In the genomic region with DNA sequence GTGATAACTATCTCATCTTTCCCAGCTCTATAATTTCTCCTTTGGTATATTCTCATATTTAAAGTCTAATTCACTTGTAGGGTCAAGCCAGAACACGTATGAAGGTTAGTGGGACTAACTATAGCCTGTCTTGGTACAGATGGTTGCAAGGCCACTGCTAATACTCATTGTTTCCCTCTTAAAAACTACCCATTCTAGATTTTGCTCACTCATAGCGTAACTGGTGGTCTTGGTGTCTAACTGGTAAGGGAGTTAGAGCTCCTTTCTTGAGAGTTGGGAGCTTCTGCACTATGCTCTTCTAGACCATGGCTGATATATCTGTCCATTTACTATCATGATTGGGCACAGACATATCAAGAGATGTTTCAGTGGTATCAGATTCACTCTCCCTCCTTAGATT, we compare ENCODE assay signal across 26 cellular contexts. TPM values are rescaled to one million over a fixed set of nuclear protein-coding genes. Genes with fewer than 3 reads are reported as not detected.
"Had no signal": no experiment of that assay in that cellular context is flagged by ENCODE, and none has a peak within 500 bp of the region (broad histone marks: within the 10 kb centered on the region; RNA-seq: fewer than 3 reads in every experiment).

No MANE protein-coding gene starts in this region.

- H3K27ac Mint-ChIP-seq: natural killer cell; nephron; neural progenitor cell; progenitor cell of endocrine pancreas; stimulated activated effector memory CD8-positive, alpha-beta T cell treated with anti-CD3 and anti-CD28 coated beads, Interleukin-12 subunit alpha, Interleukin-12 subunit beta, amount 100 ng/mL, for 72 hours; stimulated activated naive B cell treated with anti-CD40 and anti-IgM and Interleukin-4, amounts not matched to agents 10 μg/mL and 1 μg/mL and 100 μg/mL, for 72 hours had no signal

- H3K27me3 Mint-ChIP-seq: progenitor cell of endocrine pancreas had no signal

- H3K4me3 Mint-ChIP-seq: natural killer cell; nephron; neural progenitor cell; stimulated activated effector memory CD8-positive, alpha-beta T cell treated with anti-CD3 and anti-CD28 coated beads, Interleukin-12 subunit alpha, Interleukin-12 subunit beta, amount 100 ng/mL, for 72 hours; stimulated activated naive B cell treated with anti-CD40 and anti-IgM and Interleukin-4, amounts not matched to agents 10 μg/mL and 1 μg/mL and 100 μg/mL, for 72 hours had no signal

- H3K4me1 Mint-ChIP-seq: neural progenitor cell; stimulated activated effector memory CD8-positive, alpha-beta T cell treated with anti-CD3 and anti-CD28 coated beads, Interleukin-12 subunit alpha, Interleukin-12 subunit beta, amount 100 ng/mL, for 72 hours had no signal

- ATAC-seq: natural killer cell; psoas muscle; right cardiac atrium; right lobe of liver; stimulated activated effector memory CD8-positive, alpha-beta T cell treated with anti-CD3 and anti-CD28 coated beads, Interleukin-12 subunit alpha, Interleukin-12 subunit beta, amount 100 ng/mL, for 72 hours; stimulated activated naive B cell treated with anti-CD40 and anti-IgM and Interleukin-4, amounts not matched to agents 10 μg/mL and 1 μg/mL and 100 μg/mL, for 72 hours had no signal

- DNase-seq: natural killer cell; occipital lobe; ovary; posterior cingulate gyrus; psoas muscle; right cardiac atrium; right lobe of liver; sigmoid colon; small intestine; stimulated activated CD4-positive, alpha-beta T cell treated with anti-CD3 and anti-CD28 coated beads, Interleukin-15, amount 100 ng/mL, for 24 hours; stimulated activated CD4-positive, alpha-beta T cell treated with anti-CD3 and anti-CD28 coated beads, Interleukin-2, amount 100 ng/mL, for 24 hours; stimulated activated CD4-positive, alpha-beta T cell treated with anti-CD3 and anti-CD28 coated beads, Interleukin-2, amount 100 ng/mL, for 48 hours; stimulated activated CD4-positive, alpha-beta T cell treated with anti-CD3 and anti-CD28 coated beads, Interleukin-4, amount 100 ng/mL, for 24 hours; stimulated activated naive B cell treated with anti-CD40 and anti-IgM and Interleukin-4, amounts not matched to agents 10 μg/mL and 1 μg/mL and 100 μg/mL, for 72 hours; stimulated activated naive CD4-positive, alpha-beta T cell treated with Interleukin-2 at 50 U/mL for 16 hours; stomach; thyroid gland; trophoblast cell; upper lobe of left lung had no signal

- H3K36me3 Mint-ChIP-seq: natural killer cell; neural progenitor cell; stimulated activated effector memory CD8-positive, alpha-beta T cell treated with anti-CD3 and anti-CD28 coated beads, Interleukin-12 subunit alpha, Interleukin-12 subunit beta, amount 100 ng/mL, for 72 hours had no signal

- H3K9me3 Mint-ChIP-seq: natural killer cell; nephron; neural progenitor cell; stimulated activated effector memory CD8-positive, alpha-beta T cell treated with anti-CD3 and anti-CD28 coated beads, Interleukin-12 subunit alpha, Interleukin-12 subunit beta, amount 100 ng/mL, for 72 hours had no signal

RNA-seq across cellular contexts. Expression of gene MGP, which starts 8.8 kb away (rescaled TPM):
- total RNA-seq: progenitor cell of endocrine pancreas had no signal

RNA-seq across cellular contexts. Expression of gene ART4, which starts 33.5 kb away (rescaled TPM):
- total RNA-seq: natural killer cell, occipital lobe, osteoblast, renal cortical epithelial cell, skeletal muscle tissue had no signal
